In genomic region chr2:202768284-202768683, GRCh38 we compare ENCODE assay signal across 17 cellular contexts.
DNase-seq lines count a peak whose midpoint lies in the region; ATAC-seq and TF ChIP-seq lines count a peak whose summit lies in the region.
"Had no signal": no experiment of that assay in that cellular context is flagged by ENCODE, and none has a peak within 500 bp of the region (broad histone marks: within the 10 kb centered on the region; RNA-seq: fewer than 3 reads in every experiment).

No MANE protein-coding gene starts in this region.

- H3K27ac Mint-ChIP-seq in CD4-positive, alpha-beta T cell: peak overlapping the region; percentile 32
- peak overlapping the region; percentile 9 for H3K27ac Mint-ChIP-seq in activated naive CD8-positive, alpha-beta T cell treated with anti-CD3 and anti-CD28 coated beads, Interleukin-2, amount 10 ng/mL, durations not matched to agents 7 days and 5 days
- peak overlapping the region; percentile 18 for H3K27ac Mint-ChIP-seq in mesothelial cell of epicardium

- intact Hi-C loops in CD4-positive, alpha-beta T cell (cut with DNase I, micrococcal nuclease): no loop called here

- H3K4me3 Mint-ChIP-seq in CD4-positive, alpha-beta T cell: no peak overlapping the region
- H3K4me3 Mint-ChIP-seq in activated naive CD8-positive, alpha-beta T cell treated with anti-CD3 and anti-CD28 coated beads, Interleukin-2, amount 10 ng/mL, durations not matched to agents 7 days and 5 days: no peak overlapping the region
- H3K4me3 Mint-ChIP-seq in mesothelial cell of epicardium: no peak overlapping the region

- H3K9me3 ChIP-seq in CD4-positive, alpha-beta T cell (ENCODE audit: control insufficient read depth, low read length): no peaks in the 10 kb centered on the region

- DNase-seq in NCI-H2171 treated with DMSO at 0.1 percent for 48 hours (lab: John Stamatoyannopoulos, UW): peak; percentile 5
- DNase-seq in NCI-H2171 (lab: John Stamatoyannopoulos, UW): no peak
- DNase-seq in CD4-positive, alpha-beta T cell: no peak
- no peak for DNase-seq in activated naive CD8-positive, alpha-beta T cell treated with anti-CD3 and anti-CD28 coated beads, Interleukin-2, amount 10 ng/mL, durations not matched to agents 7 days and 5 days
- no peak for DNase-seq in mesothelial cell of epicardium (ENCODE audit: low spot score in 2 of 2, unreplicated experiment in 2 of 2)
- DNase-seq in DMS79 (lab: John Stamatoyannopoulos, UW): no peak
- no peak for DNase-seq in kidney tubule cell (ENCODE audit: low spot score)
- DNase-seq: 8988T, DND-41, GOT3, KBM-7, MV-4-11, NCI-H1417, NCI-H1930, NCI-H524, SIG-M5 had no signal

- peaks cover 80% of the 10 kb centered on the region for H3K36me3 Mint-ChIP-seq in CD4-positive, alpha-beta T cell (ENCODE audit: low read depth)
- H3K36me3 Mint-ChIP-seq in activated naive CD8-positive, alpha-beta T cell treated with anti-CD3 and anti-CD28 coated beads, Interleukin-2, amount 10 ng/mL, durations not matched to agents 7 days and 5 days: peaks cover 44% of the 10 kb centered on the region
- H3K36me3 Mint-ChIP-seq in mesothelial cell of epicardium: peaks cover 31% of the 10 kb centered on the region

- CTCF ChIA-PET in CD4-positive, alpha-beta T cell (lab: Charles Lee): interaction anchor here (0.8 to 1.1 kb wide), 2 partner anchors 17 to 180 kb away, joined by 3 read pairs; no protein-coding TSS in a partner anchor

- no peak for ATAC-seq in CD4-positive, alpha-beta T cell (ENCODE audit: poor library complexity)
- no peak for ATAC-seq in activated naive CD8-positive, alpha-beta T cell treated with anti-CD3 and anti-CD28 coated beads, Interleukin-2, amount 10 ng/mL, durations not matched to agents 7 days and 5 days (ENCODE audit: low read depth)
- ATAC-seq in GM18858 (IDR thresholded peaks at IDR 0.05; ENCODE audit: unreplicated experiment): no peak

- no peak for TF ChIP-seq CTCF in CD4-positive, alpha-beta T cell (IDR thresholded peaks at IDR 0.05)
- TF ChIP-seq CTCF in mesothelial cell of epicardium (IDR thresholded peaks at IDR 0.05; ENCODE audit: unreplicated experiment): no peak

- H3K27ac ChIP-seq in CD4-positive, alpha-beta T cell (ENCODE audit: low read depth, low read length): no peak overlapping the region

- no peaks in the 10 kb centered on the region for H3K27me3 Mint-ChIP-seq in CD4-positive, alpha-beta T cell
- no peaks in the 10 kb centered on the region for H3K27me3 Mint-ChIP-seq in activated naive CD8-positive, alpha-beta T cell treated with anti-CD3 and anti-CD28 coated beads, Interleukin-2, amount 10 ng/mL, durations not matched to agents 7 days and 5 days
- no peaks in the 10 kb centered on the region for H3K27me3 Mint-ChIP-seq in mesothelial cell of epicardium (ENCODE audit: low read depth)

- POLR2A ChIA-PET in CD4-positive, alpha-beta T cell (lab: Charles Lee): interaction anchor here (2.1 kb wide), 1 partner anchor 133 kb away, joined by 13 read pairs; the partner anchor contains the start of gene FAM117B
- POLR2A ChIA-PET in activated naive CD8-positive, alpha-beta T cell treated with anti-CD3 and anti-CD28 coated beads, Interleukin-2, amount 10 ng/mL, durations not matched to agents 7 days and 5 days (lab: Charles Lee): interaction anchor here (0.7 kb wide), 1 partner anchor 116 kb away, joined by 3 read pairs; no protein-coding TSS in a partner anchor

- no peaks in the 10 kb centered on the region for H3K27me3 ChIP-seq in CD4-positive, alpha-beta T cell (ENCODE audit: control insufficient read depth, insufficient read depth, low read length)

- no peaks in the 10 kb centered on the region for H3K9me3 Mint-ChIP-seq in CD4-positive, alpha-beta T cell
- H3K9me3 Mint-ChIP-seq in activated naive CD8-positive, alpha-beta T cell treated with anti-CD3 and anti-CD28 coated beads, Interleukin-2, amount 10 ng/mL, durations not matched to agents 7 days and 5 days: peaks cover 5% of the 10 kb centered on the region
- no peaks in the 10 kb centered on the region for H3K9me3 Mint-ChIP-seq in mesothelial cell of epicardium

- H3K4me1 Mint-ChIP-seq in CD4-positive, alpha-beta T cell (ENCODE audit: low read depth): peaks cover 38% of the 10 kb centered on the region
- H3K4me1 Mint-ChIP-seq in activated naive CD8-positive, alpha-beta T cell treated with anti-CD3 and anti-CD28 coated beads, Interleukin-2, amount 10 ng/mL, durations not matched to agents 7 days and 5 days: peaks cover 19% of the 10 kb centered on the region
- peaks cover 7% of the 10 kb centered on the region for H3K4me1 Mint-ChIP-seq in mesothelial cell of epicardium
